In the genomic region with DNA sequence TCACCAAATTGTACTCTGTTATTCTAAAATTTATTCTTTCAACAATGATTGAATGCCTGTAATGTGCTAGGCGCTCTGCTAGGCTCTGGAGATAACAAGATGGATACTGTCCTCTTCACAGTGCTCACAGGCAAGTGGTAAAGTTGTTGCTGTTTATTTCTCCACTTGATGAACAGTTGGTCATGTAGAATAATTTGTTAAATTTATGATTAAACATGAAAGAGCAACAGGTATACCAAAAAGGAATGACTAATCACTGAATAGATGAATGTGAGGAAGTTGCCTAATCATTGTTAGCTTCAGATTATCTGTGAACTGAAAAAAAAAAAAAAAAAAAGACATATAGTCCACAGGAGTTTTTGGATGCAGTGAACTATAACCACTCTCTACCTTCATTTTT, we compare ENCODE assay signal across 30 cellular contexts.
DNase-seq lines count a peak whose midpoint lies in the region; ATAC-seq and TF ChIP-seq lines count a peak whose summit lies in the region.
"Had no signal": no experiment of that assay in that cellular context is flagged by ENCODE, and none has a peak within 500 bp of the region (broad histone marks: within the 10 kb centered on the region; RNA-seq: fewer than 3 reads in every experiment).

No MANE protein-coding gene starts in this region.

- H3K9ac ChIP-seq in PC-3 (ENCODE audit: low read length) = no peak overlapping the region

- no peaks in the 10 kb centered on the region for H3K9me2 ChIP-seq in PC-3 (replicated peaks; ENCODE audit: low read length)

- no peaks in the 10 kb centered on the region for H3K27me3 ChIP-seq in PC-3 (ENCODE audit: low read length)
- H3K27me3 ChIP-seq: gastroesophageal sphincter, pancreas, testis, vagina had no signal

- peak overlapping the region; percentile 59 for H3K27ac Mint-ChIP-seq in activated T-cell treated with anti-CD3 and anti-CD28 coated beads, Interleukin-2, amount 50 U/mL, for 24 hours
- peak overlapping the region; percentile 31 to 46 for H3K27ac Mint-ChIP-seq in effector memory CD8-positive, alpha-beta T cell
- peak overlapping the region; percentile 64 to 89 for H3K27ac Mint-ChIP-seq in natural killer cell treated with Interleukin-12 subunit alpha and Interleukin-12 subunit beta and Interleukin-15 and Interleukin-18, amount 100 ng/mL, for 72 hours
- H3K27ac Mint-ChIP-seq: activated CD4-positive, alpha-beta memory T cell treated with anti-CD3 and anti-CD28 coated beads for 36 hours; activated naive CD4-positive, alpha-beta T cell treated with anti-CD3 and anti-CD28 coated beads for 36 hours; WTC11 had no signal

- no peak overlapping the region for H3K27ac ChIP-seq in PC-3 (ENCODE audit: low read length)
- H3K27ac ChIP-seq: pancreas, testis, vagina had no signal

- H3K79me2 ChIP-seq in PC-3 (ENCODE audit: low read length) = 0 out of 2 replicates have a peak, but pooled peaks cover 3% of the 10 kb centered on the region

- H3K4me3 ChIP-seq in PC-3 (ENCODE audit: low read length) (no peak overlapping the region), mucosa of descending colon (no peak overlapping the region)
- H3K4me3 ChIP-seq: gastroesophageal sphincter, pancreas, testis, vagina had no signal

- no peak for DNase-seq in activated T-cell treated with anti-CD3 and anti-CD28 coated beads, Interleukin-2, amount 50 U/mL, for 24 hours
- DNase-seq in activated T-cell treated with anti-CD3 and anti-CD28 coated beads for 4 hours (no peak), PC-3 (peak; percentile 9), mucosa of descending colon (no peak), hypothalamus (lab: John Stamatoyannopoulos, UW) (no peak)
- DNase-seq in effector memory CD8-positive, alpha-beta T cell = no peak
- no peak for DNase-seq in natural killer cell treated with Interleukin-12 subunit alpha and Interleukin-12 subunit beta and Interleukin-15 and Interleukin-18, amount 100 ng/mL, for 72 hours (ENCODE audit: low spot score)
- DNase-seq: ACHN; activated CD4-positive, alpha-beta memory T cell treated with anti-CD3 and anti-CD28 coated beads for 36 hours; activated CD8-positive, alpha-beta memory T cell treated with anti-CD3 and anti-CD28 coated beads, Interleukin-2, amount 50 U/mL, for 48 hours; activated naive CD4-positive, alpha-beta T cell treated with anti-CD3 and anti-CD28 coated beads for 36 hours; aorta; DMS79; HFFc6; islet precursor cell; KBM-7; MM.1S; NCI-H2171 treated with DMSO at 0.1 percent for 48 hours; NCI-H526 treated with DMSO at 0.1 percent for 48 hours; pancreas; right cardiac atrium; stimulated activated CD4-positive, alpha-beta T cell treated with anti-CD3 and anti-CD28 coated beads, Interleukin-12 subunit alpha, Interleukin-12 subunit beta, amount 100 ng/mL, for 4 hours; stimulated activated CD4-positive, alpha-beta T cell treated with anti-CD3 and anti-CD28 coated beads, Interleukin-4, amount 100 ng/mL, for 24 hours; stimulated activated naive CD4-positive, alpha-beta T cell; testis had no signal

- H3K4me1 Mint-ChIP-seq in activated T-cell treated with anti-CD3 and anti-CD28 coated beads, Interleukin-2, amount 50 U/mL, for 24 hours (ENCODE audit: low read depth) = peaks cover 55% of the 10 kb centered on the region
- peaks cover 13 to 40% of the 10 kb centered on the region in 2 donors for H3K4me1 Mint-ChIP-seq in effector memory CD8-positive, alpha-beta T cell (ENCODE audit: low read depth in 2 of 2)
- H3K4me1 Mint-ChIP-seq in natural killer cell treated with Interleukin-12 subunit alpha and Interleukin-12 subunit beta and Interleukin-15 and Interleukin-18, amount 100 ng/mL, for 72 hours (ENCODE audit: low read depth in 2 of 2) = peaks cover 23 to 50% of the 10 kb centered on the region in 2 donors
- H3K4me1 Mint-ChIP-seq: WTC11 had no signal

- TF ChIP-seq CTCF in PC-3 (conservative IDR thresholded peaks at IDR 0.05; ENCODE audit: low read depth, low read length) (no peak), mucosa of descending colon (IDR thresholded peaks at IDR 0.05) (no peak)

- H3K36me3 Mint-ChIP-seq in activated T-cell treated with anti-CD3 and anti-CD28 coated beads, Interleukin-2, amount 50 U/mL, for 24 hours (ENCODE audit: low read depth) = peaks cover 55% of the 10 kb centered on the region
- H3K36me3 Mint-ChIP-seq in effector memory CD8-positive, alpha-beta T cell (ENCODE audit: insufficient read depth) = peaks cover 40% of the 10 kb centered on the region
- H3K36me3 Mint-ChIP-seq in natural killer cell treated with Interleukin-12 subunit alpha and Interleukin-12 subunit beta and Interleukin-15 and Interleukin-18, amount 100 ng/mL, for 72 hours = peaks cover 8% of the 10 kb centered on the region
- H3K36me3 Mint-ChIP-seq: WTC11 had no signal

- CTCF ChIA-PET in PC-3 (lab: Charles Lee) = no interaction called here

- intact Hi-C loops in PC-3 (cut with micrococcal nuclease) (no loop called here), mucosa of descending colon (cut with DNase I, micrococcal nuclease) (loop anchor here in 1 of 2 donors (5.0 kb wide), 1 partner anchor 75 kb away; no protein-coding TSS in a partner anchor)

- H3K4me3 Mint-ChIP-seq in activated T-cell treated with anti-CD3 and anti-CD28 coated beads, Interleukin-2, amount 50 U/mL, for 24 hours = no peak overlapping the region
- H3K4me3 Mint-ChIP-seq in effector memory CD8-positive, alpha-beta T cell = no peak overlapping the region
- H3K4me3 Mint-ChIP-seq in natural killer cell treated with Interleukin-12 subunit alpha and Interleukin-12 subunit beta and Interleukin-15 and Interleukin-18, amount 100 ng/mL, for 72 hours = peak overlapping the region; percentile 62
- H3K4me3 Mint-ChIP-seq: activated CD4-positive, alpha-beta memory T cell treated with anti-CD3 and anti-CD28 coated beads for 36 hours; activated naive CD4-positive, alpha-beta T cell treated with anti-CD3 and anti-CD28 coated beads for 36 hours; HFFc6; WTC11 had no signal

- POLR2A ChIA-PET in PC-3 (lab: Charles Lee; ENCODE audit: unreplicated experiment) = no interaction called here

- no peaks in the 10 kb centered on the region for H3K27me3 Mint-ChIP-seq in activated T-cell treated with anti-CD3 and anti-CD28 coated beads, Interleukin-2, amount 50 U/mL, for 24 hours
- no peaks in the 10 kb centered on the region for H3K27me3 Mint-ChIP-seq in effector memory CD8-positive, alpha-beta T cell
- H3K27me3 Mint-ChIP-seq in natural killer cell treated with Interleukin-12 subunit alpha and Interleukin-12 subunit beta and Interleukin-15 and Interleukin-18, amount 100 ng/mL, for 72 hours = no peaks in the 10 kb centered on the region
- H3K27me3 Mint-ChIP-seq: activated CD4-positive, alpha-beta memory T cell treated with anti-CD3 and anti-CD28 coated beads for 36 hours had no signal

- BruUV-seq in PC-3 (replicated peaks; lab: Mats Ljungman, UMichigan) = no TSS peak

- ATAC-seq in PC-3 (no peak), mucosa of descending colon (no peak), HG02798 (IDR thresholded peaks at IDR 0.05; ENCODE audit: poor library complexity, unreplicated experiment) (no peak)
- ATAC-seq in effector memory CD8-positive, alpha-beta T cell (replicated peaks) = no peak
- ATAC-seq in natural killer cell treated with Interleukin-12 subunit alpha and Interleukin-12 subunit beta and Interleukin-15 and Interleukin-18, amount 100 ng/mL, for 72 hours = peak; percentile 83 to 87
- ATAC-seq: esophagus mucosa, gastroesophageal sphincter, right cardiac atrium, WTC11 had no signal

- H3K4me2 ChIP-seq in PC-3 (ENCODE audit: low read length) = no peak overlapping the region

- H3K36me3 ChIP-seq in PC-3 (ENCODE audit: low read depth, low read length) (no peaks in the 10 kb centered on the region), mucosa of descending colon (ENCODE audit: low read depth) (no peaks in the 10 kb centered on the region)
- H3K36me3 ChIP-seq: vagina had no signal

- H3K4me1 ChIP-seq in PC-3 (ENCODE audit: insufficient read depth, low read length) (peaks cover 6% of the 10 kb centered on the region), mucosa of descending colon (ENCODE audit: low read depth) (no peaks in the 10 kb centered on the region)

- H2AFZ ChIP-seq in PC-3 (ENCODE audit: low read length) = no peak overlapping the region

- no peaks in the 10 kb centered on the region for H3F3A ChIP-seq in PC-3 (ENCODE audit: low read length, unreplicated experiment)

- no peaks in the 10 kb centered on the region for H4K20me1 ChIP-seq in PC-3 (ENCODE audit: low read length)

- H3K9me3 Mint-ChIP-seq in activated T-cell treated with anti-CD3 and anti-CD28 coated beads, Interleukin-2, amount 50 U/mL, for 24 hours = no peaks in the 10 kb centered on the region
- no peaks in the 10 kb centered on the region for H3K9me3 Mint-ChIP-seq in effector memory CD8-positive, alpha-beta T cell
- no peaks in the 10 kb centered on the region for H3K9me3 Mint-ChIP-seq in natural killer cell treated with Interleukin-12 subunit alpha and Interleukin-12 subunit beta and Interleukin-15 and Interleukin-18, amount 100 ng/mL, for 72 hours
- H3K9me3 Mint-ChIP-seq: activated CD4-positive, alpha-beta memory T cell treated with anti-CD3 and anti-CD28 coated beads for 36 hours; activated naive CD4-positive, alpha-beta T cell treated with anti-CD3 and anti-CD28 coated beads for 36 hours; HFFc6; WTC11 had no signal

- no peaks in the 10 kb centered on the region for H3K9me3 ChIP-seq in PC-3 (ENCODE audit: low read length)
- H3K9me3 ChIP-seq in mucosa of descending colon = no peaks in the 10 kb centered on the region
- H3K9me3 ChIP-seq: gastroesophageal sphincter, pancreas, testis, vagina had no signal

Comparison
In these comparisons a context has a peak if more than half of its experiments do, and no peak if none do; other contexts are left out.
1. ATAC-seq: peak in natural killer cell treated with Interleukin-12 subunit alpha and Interleukin-12 subunit beta and Interleukin-15 and Interleukin-18, amount 100 ng/mL, for 72 hours (2 of 2); none in PC-3 (single experiment), effector memory CD8-positive, alpha-beta T cell (single experiment), mucosa of descending colon (single experiment) and HG02798 (single experiment).
2. Peak in every context shown above with its lines, with median percentiles within 50 percentile points of each other: H3K27ac Mint-ChIP-seq.